In genomic region chr10:75969031-75969430, GRCh38 we compare ENCODE assay signal across 16 cellular contexts.
DNase-seq lines count a peak whose midpoint lies in the region; ATAC-seq and TF ChIP-seq lines count a peak whose summit lies in the region.
"Had no signal": no experiment of that assay in that cellular context is flagged by ENCODE, and none has a peak within 500 bp of the region (broad histone marks: within the 10 kb centered on the region; RNA-seq: fewer than 3 reads in every experiment).

No MANE protein-coding gene starts in this region.

- TF ChIP-seq CTCF in fibroblast of mammary gland (conservative IDR thresholded peaks at IDR 0.05; ENCODE audit: control insufficient read depth, insufficient read depth, low read depth, low read length), result no peak

- no peak for DNase-seq in left ventricle myocardium superior
- no peak for DNase-seq in left cardiac atrium
- peak; percentile 9 for DNase-seq in SK-MEL-5 (ENCODE audit: low read depth, low spot score)
- peak; percentile 43 for DNase-seq in fibroblast of mammary gland (ENCODE audit: low read depth)
- DNase-seq in sciatic nerve (ENCODE audit: low spot score), result no peak
- DNase-seq in NCI-H446 treated with DMSO at 0.1 percent for 48 hours (lab: John Stamatoyannopoulos, UW), result no peak
- DNase-seq: Caco-2; CD4-positive, CD25-positive, alpha-beta regulatory T cell; CD8-positive, alpha-beta T cell; DMS153; DND-41; GOT3; H7; HCEC 1CT had no signal

- intact Hi-C loops in left ventricle myocardium superior (cut with micrococcal nuclease), result no loop called here
- intact Hi-C loops in left cardiac atrium (cut with DNase I), result no loop called here
- intact Hi-C loops in sciatic nerve (cut with DNase I), result no loop called here

- in situ Hi-C loops in SK-MEL-5 (cut with HindIII; ENCODE audit: low pct_unique_long_range_greater_than_20kb, low sequenced_read_pairs), result no loop called here

- ATAC-seq in left ventricle myocardium superior (peak; percentile 51), left cardiac atrium (no peak), sciatic nerve (peak; percentile 34), HG02642 (IDR thresholded peaks at IDR 0.05; ENCODE audit: poor library complexity, unreplicated experiment) (no peak)
- ATAC-seq: CD8-positive, alpha-beta T cell had no signal

- H3K4me3 ChIP-seq in fibroblast of mammary gland (ENCODE audit: control insufficient read depth, low read depth, low read length), result no peak overlapping the region
- H3K4me3 ChIP-seq: BLaER1 had no signal

Comparison
In these comparisons a context has a peak if more than half of its experiments do, and no peak if none do; other contexts are left out.
1. ATAC-seq: peak in left ventricle myocardium superior (single experiment) and sciatic nerve (single experiment); none in left cardiac atrium (0 of 2) and HG02642 (single experiment).
2. DNase-seq: peak in SK-MEL-5 (single experiment) and fibroblast of mammary gland (single experiment); none in left ventricle myocardium superior (single experiment), left cardiac atrium (single experiment), sciatic nerve (single experiment) and NCI-H446 treated with DMSO at 0.1 percent for 48 hours (single experiment).